12 cellular contexts compared by ENCODE assay signal in the genomic region with DNA sequence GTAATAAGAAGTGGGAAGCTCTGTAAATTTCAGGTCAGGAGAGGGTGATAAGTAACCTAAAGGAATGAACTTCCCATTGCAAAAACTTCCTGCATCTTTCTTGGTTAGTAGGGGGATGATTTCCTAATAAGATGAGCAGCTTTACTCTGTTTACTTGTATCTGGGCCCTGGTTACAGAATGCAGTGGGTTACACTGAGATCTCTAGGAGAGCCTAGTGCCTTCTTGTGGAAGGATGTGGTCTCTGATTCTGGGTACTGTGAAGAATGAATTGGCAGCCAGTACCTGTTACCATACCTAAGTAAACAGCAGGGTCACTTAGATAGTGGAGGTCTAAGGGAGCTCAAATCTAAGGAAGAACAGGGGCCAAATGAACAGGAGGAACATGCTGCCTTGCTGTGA.
DNase-seq lines count a peak whose midpoint lies in the region; ATAC-seq and TF ChIP-seq lines count a peak whose summit lies in the region.
"Had no signal": no experiment of that assay in that cellular context is flagged by ENCODE, and none has a peak within 500 bp of the region (broad histone marks: within the 10 kb centered on the region; RNA-seq: fewer than 3 reads in every experiment).

No MANE protein-coding gene starts in this region.

- H3K27ac ChIP-seq in parathyroid adenoma, result peak overlapping the region; percentile 92
- H3K27ac ChIP-seq: foreskin keratinocyte, neutrophil had no signal

- intact Hi-C loops in activated CD4-positive, alpha-beta T cell treated with anti-CD3 and anti-CD28 coated beads, Interleukin-2, amount 10 ng/mL, durations not matched to agents 24 days and 14 days (cut with micrococcal nuclease), result loop anchor here (5.0 kb wide), 1 partner anchor 70 kb away; no protein-coding TSS in a partner anchor

- ATAC-seq in HG02610 (IDR thresholded peaks at IDR 0.05; ENCODE audit: unreplicated experiment), result no peak
- ATAC-seq: foreskin keratinocyte had no signal

- H3K36me3 ChIP-seq in parathyroid adenoma (ENCODE audit: control insufficient read depth, insufficient read depth, low read length) (no peaks in the 10 kb centered on the region), H7 (replicated peaks; ENCODE audit: control insufficient read depth, insufficient read depth, low read length) (no peaks in the 10 kb centered on the region)
- H3K36me3 ChIP-seq: neutrophil had no signal

- peaks cover 48% of the 10 kb centered on the region for H3K4me1 ChIP-seq in parathyroid adenoma
- H3K4me1 ChIP-seq: foreskin keratinocyte had no signal

- no peaks in the 10 kb centered on the region for H3K27me3 ChIP-seq in parathyroid adenoma (ENCODE audit: control insufficient read depth, insufficient read depth, low read length)
- H3K27me3 ChIP-seq in H7 (ENCODE audit: control insufficient read depth, insufficient read depth, low read length), result no peaks in the 10 kb centered on the region
- H3K27me3 ChIP-seq: foreskin keratinocyte, neutrophil had no signal

- TF ChIP-seq CTCF in choroid plexus epithelial cell (conservative IDR thresholded peaks at IDR 0.05; ENCODE audit: low read depth, low read length) (peak; percentile 12), parathyroid adenoma (IDR thresholded peaks at IDR 0.05) (no peak)

- H3K9me3 Mint-ChIP-seq in activated CD4-positive, alpha-beta T cell treated with anti-CD3 and anti-CD28 coated beads, Interleukin-2, amount 10 ng/mL, durations not matched to agents 24 days and 14 days, result no peaks in the 10 kb centered on the region

- H3K4me3 ChIP-seq in choroid plexus epithelial cell (ENCODE audit: low read depth, low read length), result no peak overlapping the region
- H3K4me3 ChIP-seq in parathyroid adenoma (ENCODE audit: low read depth, low read length), result no peak overlapping the region
- H3K4me3 ChIP-seq in H7 (ENCODE audit: insufficient read depth, low read depth, low read length), result no peak overlapping the region

- peaks cover 47% of the 10 kb centered on the region for H3K4me1 Mint-ChIP-seq in activated CD4-positive, alpha-beta T cell treated with anti-CD3 and anti-CD28 coated beads, Interleukin-2, amount 10 ng/mL, durations not matched to agents 24 days and 14 days

- H3K9ac ChIP-seq in parathyroid adenoma, result no peak overlapping the region

- H3K79me2 ChIP-seq in parathyroid adenoma, result no peaks in the 10 kb centered on the region

- H3K4me2 ChIP-seq in parathyroid adenoma (ENCODE audit: low read length), result peak overlapping the region; percentile 16

- peak overlapping the region; percentile 16 for H3K27ac Mint-ChIP-seq in activated CD4-positive, alpha-beta T cell treated with anti-CD3 and anti-CD28 coated beads, Interleukin-2, amount 10 ng/mL, durations not matched to agents 24 days and 14 days

- H3K4me3 Mint-ChIP-seq in activated CD4-positive, alpha-beta T cell treated with anti-CD3 and anti-CD28 coated beads, Interleukin-2, amount 10 ng/mL, durations not matched to agents 24 days and 14 days, result peak overlapping the region; percentile 59

- H3K36me3 Mint-ChIP-seq in activated CD4-positive, alpha-beta T cell treated with anti-CD3 and anti-CD28 coated beads, Interleukin-2, amount 10 ng/mL, durations not matched to agents 24 days and 14 days (ENCODE audit: low read depth), result peaks cover 7% of the 10 kb centered on the region

- peak; percentile 84 for DNase-seq in activated CD4-positive, alpha-beta T cell treated with anti-CD3 and anti-CD28 coated beads, Interleukin-2, amount 10 ng/mL, durations not matched to agents 24 days and 14 days
- no peak for DNase-seq in activated CD4-positive, alpha-beta T cell treated with anti-CD3 and anti-CD28 coated beads, Interleukin-2, amount 50 U/mL, for 1 hour
- DNase-seq in NCI-H226 (peak; percentile 14), choroid plexus epithelial cell (ENCODE audit: low read depth) (peak; percentile 36), NCI-H146 treated with DMSO at 0.1 percent for 48 hours (lab: John Stamatoyannopoulos, UW; ENCODE audit: unreplicated experiment) (no peak), H7 (no peak)
- DNase-seq: foreskin keratinocyte, kidney glomerular epithelial cell, NCI-H1694 treated with DMSO at 0.1 percent for 48 hours had no signal

- no peaks in the 10 kb centered on the region for H3K9me3 ChIP-seq in parathyroid adenoma (ENCODE audit: control insufficient read depth, low read length)
- H3K9me3 ChIP-seq: neutrophil had no signal

- no peak overlapping the region for H2AFZ ChIP-seq in parathyroid adenoma

- no peaks in the 10 kb centered on the region for H3K27me3 Mint-ChIP-seq in activated CD4-positive, alpha-beta T cell treated with anti-CD3 and anti-CD28 coated beads, Interleukin-2, amount 10 ng/mL, durations not matched to agents 24 days and 14 days

Comparison
In these comparisons a context has a peak if more than half of its experiments do, and no peak if none do; other contexts are left out.
1. DNase-seq: peak in activated CD4-positive, alpha-beta T cell treated with anti-CD3 and anti-CD28 coated beads, Interleukin-2, amount 10 ng/mL, durations not matched to agents 24 days and 14 days (single experiment), NCI-H226 (single experiment) and choroid plexus epithelial cell (single experiment); none in activated CD4-positive, alpha-beta T cell treated with anti-CD3 and anti-CD28 coated beads, Interleukin-2, amount 50 U/mL, for 1 hour (single experiment), NCI-H146 treated with DMSO at 0.1 percent for 48 hours (single experiment) and H7 (single experiment).